Comparison of ENCODE assay signal across 10 cellular contexts in genomic region chr3:11508346-11509174, GRCh38.
DNase-seq lines count a peak whose midpoint lies in the region; ATAC-seq, FAIRE-seq and TF ChIP-seq lines count a peak whose summit lies in the region.
"Had no signal": no experiment of that assay in that cellular context is flagged by ENCODE, and none has a peak within 500 bp of the region (broad histone marks: within the 10 kb centered on the region; RNA-seq: fewer than 3 reads in every experiment).

No MANE protein-coding gene starts in this region.

- no peaks in the 10 kb centered on the region for H3K79me2 ChIP-seq in K562 (ENCODE audit: control insufficient read depth, insufficient read depth, low read length)

- H3K4me2 ChIP-seq in K562 (ENCODE audit: insufficient read depth, low read length) = peak overlapping the region; percentile 8; the same call in 1 of the 2 replicates

- H3K27ac ChIP-seq in K562 (ENCODE audit: extremely low read depth, low read depth, low read length) = peak overlapping the region; percentile 60
- H3K27ac ChIP-seq in layer of hippocampus (ENCODE audit: low read depth, low read length) = peak overlapping the region; percentile 69
- peak overlapping the region; percentile 96 for H3K27ac ChIP-seq in skeletal muscle tissue (ENCODE audit: low read depth, low read length)

- H3K9ac ChIP-seq in K562 (ENCODE audit: insufficient read depth in 1 of 2, low read depth in 2 of 2, low read length in 2 of 2) (peak overlapping the region in 1 of 2 experiments; percentile 17; a peak in 1 of 4 replicates), skeletal muscle tissue (ENCODE audit: low read depth in 1 of 3, low read length in 3 of 3) (peak overlapping the region; percentile 69 to 79 (median 76))

- no peak for DNase-seq in HFFc6
- DNase-seq in K562 (ENCODE audit: extremely low read depth in 1 of 4, low spot score in 3 of 4) = peak in 1 of 4 experiments; percentile 12
- DNase-seq in germinal center (ENCODE audit: low spot score) = no peak
- no peak for DNase-seq in midbrain (lab: John Stamatoyannopoulos, UW)
- no peak for DNase-seq in NCI-H526 (lab: John Stamatoyannopoulos, UW)
- DNase-seq in activated CD8-positive, alpha-beta T cell treated with anti-CD3 and anti-CD28 coated beads, Interleukin-2, amount 10 ng/mL, durations not matched to agents 7 days and 5 days = no peak
- DNase-seq: effector memory CD8-positive, alpha-beta T cell had no signal

- peaks cover 39% of the 10 kb centered on the region for H3K4me1 Mint-ChIP-seq in HFFc6 (ENCODE audit: low read depth)
- peaks cover 5% of the 10 kb centered on the region for H3K4me1 Mint-ChIP-seq in activated CD8-positive, alpha-beta T cell treated with anti-CD3 and anti-CD28 coated beads, Interleukin-2, amount 10 ng/mL, durations not matched to agents 7 days and 5 days (ENCODE audit: low read depth)

- TF ChIP-seq RAD21 in K562 (CRISPR knock-in tag; conservative IDR thresholded peaks at IDR 0.05 in 1 of 2, IDR thresholded peaks at IDR 0.05 in 1 of 2) = no peak

- H2AFZ ChIP-seq in K562 (ENCODE audit: low read depth, low read length) = peak overlapping the region; percentile 76

- H3K9me3 Mint-ChIP-seq in HFFc6 = no peaks in the 10 kb centered on the region
- peaks cover 6% of the 10 kb centered on the region for H3K9me3 Mint-ChIP-seq in activated CD8-positive, alpha-beta T cell treated with anti-CD3 and anti-CD28 coated beads, Interleukin-2, amount 10 ng/mL, durations not matched to agents 7 days and 5 days (ENCODE audit: insufficient read depth)
- H3K9me3 Mint-ChIP-seq: effector memory CD8-positive, alpha-beta T cell had no signal

- no peak for TF ChIP-seq POLR2A in K562 (conservative IDR thresholded peaks at IDR 0.05)

- H3K36me3 Mint-ChIP-seq in HFFc6 (ENCODE audit: low read depth) = peaks cover 10% of the 10 kb centered on the region
- peaks cover 1% of the 10 kb centered on the region for H3K36me3 Mint-ChIP-seq in activated CD8-positive, alpha-beta T cell treated with anti-CD3 and anti-CD28 coated beads, Interleukin-2, amount 10 ng/mL, durations not matched to agents 7 days and 5 days (ENCODE audit: low read depth)

- in situ Hi-C loops in K562 (cut with MboI) = no loop called here

- H3K27me3 Mint-ChIP-seq in HFFc6 (ENCODE audit: insufficient read depth) = no peaks in the 10 kb centered on the region; the same call in 1 of the 2 replicates
- no peaks in the 10 kb centered on the region for H3K27me3 Mint-ChIP-seq in activated CD8-positive, alpha-beta T cell treated with anti-CD3 and anti-CD28 coated beads, Interleukin-2, amount 10 ng/mL, durations not matched to agents 7 days and 5 days (ENCODE audit: low read depth)
- H3K27me3 Mint-ChIP-seq: effector memory CD8-positive, alpha-beta T cell had no signal

- ATAC-seq in K562 = peak; percentile 40
- ATAC-seq in activated CD8-positive, alpha-beta T cell treated with anti-CD3 and anti-CD28 coated beads, Interleukin-2, amount 10 ng/mL, durations not matched to agents 7 days and 5 days = no peak
- ATAC-seq: effector memory CD8-positive, alpha-beta T cell had no signal

- intact Hi-C loops in K562 (cut with micrococcal nuclease) = no loop called here

- no peak overlapping the region for H3K4me3 ChIP-seq in K562
- peak overlapping the region in 1 of 3 donors; percentile 17 for H3K4me3 ChIP-seq in skeletal muscle tissue (ENCODE audit: low read length in 3 of 3)

- peak overlapping the region; percentile 68 for H3K4me3 Mint-ChIP-seq in HFFc6
- no peak overlapping the region for H3K4me3 Mint-ChIP-seq in activated CD8-positive, alpha-beta T cell treated with anti-CD3 and anti-CD28 coated beads, Interleukin-2, amount 10 ng/mL, durations not matched to agents 7 days and 5 days
- H3K4me3 Mint-ChIP-seq: effector memory CD8-positive, alpha-beta T cell had no signal

- no TSS peak for BruUV-seq in K562 (replicated peaks; lab: Mats Ljungman, UMichigan)

- H3K9me3 ChIP-seq in K562 (replicated peaks; ENCODE audit: control insufficient read depth, insufficient read depth, low read depth, low read length) (no peaks in the 10 kb centered on the region), skeletal muscle tissue (ENCODE audit: control insufficient read depth in 3 of 3, low read length in 3 of 3) (no peaks in the 10 kb centered on the region)

- WGBS in K562 (ENCODE audit: insufficient coverage, low coverage, missing lambda C conversion rate) = 58% methylated on average over 5 of the region's 5 CpGs

- H3K27me3 ChIP-seq in K562 (ENCODE audit: control insufficient read depth in 2 of 2, insufficient read depth in 2 of 2, low read length in 2 of 2) = no peaks in the 10 kb centered on the region
- no peaks in the 10 kb centered on the region for H3K27me3 ChIP-seq in layer of hippocampus (ENCODE audit: control insufficient read depth, insufficient read depth, low read length)
- no peaks in the 10 kb centered on the region for H3K27me3 ChIP-seq in skeletal muscle tissue (ENCODE audit: control insufficient read depth in 3 of 3, insufficient read depth in 3 of 3, low read length in 3 of 3)

- H3K4me1 ChIP-seq in K562 (replicated peaks in 1 of 2; ENCODE audit: control insufficient read depth in 2 of 2, insufficient read depth in 2 of 2, low read length in 2 of 2) (peaks cover 9 to 21% of the 10 kb centered on the region in 2 experiments), skeletal muscle tissue (ENCODE audit: control insufficient read depth in 3 of 3, insufficient read depth in 3 of 3, low read length in 3 of 3) (peaks cover 22 to 44% (median 27%) of the 10 kb centered on the region in 3 donors)

- no peaks in the 10 kb centered on the region for H3K9me1 ChIP-seq in K562 (ENCODE audit: control insufficient read depth, insufficient read depth, low read length)

- POLR2A ChIA-PET in K562 (lab: Yijun Ruan, JAX) = interaction anchor here (0.7 to 1.7 kb wide), 4 partner anchors 10 to 1457 kb away, joined by 3 to 6 read pairs (median 6); no protein-coding TSS in a partner anchor
- POLR2A ChIA-PET in activated CD8-positive, alpha-beta T cell treated with anti-CD3 and anti-CD28 coated beads, Interleukin-2, amount 10 ng/mL, durations not matched to agents 7 days and 5 days (lab: Charles Lee) = no interaction called here

- H3K36me3 ChIP-seq in K562 (ENCODE audit: control insufficient read depth, insufficient read depth, low read length) (no peaks in the 10 kb centered on the region), skeletal muscle tissue (ENCODE audit: control insufficient read depth in 3 of 3, insufficient read depth in 3 of 3, low read length in 3 of 3) (no peaks in the 10 kb centered on the region)

- no peak for TF ChIP-seq EP300 in K562 (IDR thresholded peaks at IDR 0.05; ENCODE audit: low read length)

- H3K27ac Mint-ChIP-seq in HFFc6 = peak overlapping the region; percentile 81
- H3K27ac Mint-ChIP-seq in activated CD8-positive, alpha-beta T cell treated with anti-CD3 and anti-CD28 coated beads, Interleukin-2, amount 10 ng/mL, durations not matched to agents 7 days and 5 days = no peak overlapping the region

- no peak for TF ChIP-seq CTCF in HFFc6 (IDR thresholded peaks at IDR 0.05)
- no peak for TF ChIP-seq CTCF in K562 (IDR thresholded peaks at IDR 0.05 in 2 of 3, conservative IDR thresholded peaks at IDR 0.05 in 1 of 3; ENCODE audit: insufficient read depth in 2 of 3, low read depth in 1 of 3, low read length in 3 of 3)

- no peak for FAIRE-seq in K562 (lab: Jason Lieb, UNC)
- FAIRE-seq: keratinocyte had no signal

- no peaks in the 10 kb centered on the region for H4K20me1 ChIP-seq in K562 (replicated peaks; ENCODE audit: control insufficient read depth, insufficient read depth, low read length)

- CTCF ChIA-PET in K562 (lab: Yijun Ruan, JAX; ENCODE audit: low intra/inter-chr PET ratio) = no interaction called here
- CTCF ChIA-PET in activated CD8-positive, alpha-beta T cell treated with anti-CD3 and anti-CD28 coated beads, Interleukin-2, amount 10 ng/mL, durations not matched to agents 7 days and 5 days (lab: Charles Lee) = no interaction called here

TF ChIP-seq in K562, 482 proteins besides CTCF, POLR2A, EP300 and RAD21 (continues in another document):
- TF ChIP-seq ZHX1 (conservative IDR thresholded peaks at IDR 0.05; ENCODE audit: low read length) (no peak), BHLHE40 (IDR thresholded peaks at IDR 0.05; ENCODE audit: low read length) (no peak), ZNF217 (CRISPR knock-in tag; IDR thresholded peaks at IDR 0.05) (no peak), DPF2 (IDR thresholded peaks at IDR 0.05) (no peak), NR4A1 (CRISPR knock-in tag; IDR thresholded peaks at IDR 0.05) (no peak), NR4A1 (tag; IDR thresholded peaks at IDR 0.05) (peak; percentile 38; the same call in 1 of the 2 replicates), ZFX (CRISPR knock-in tag; IDR thresholded peaks at IDR 0.05) (peak; percentile 53), PHF20 (IDR thresholded peaks at IDR 0.05; ENCODE audit: partially characterized antibody) (no peak), ZNF253 (CRISPR knock-in tag; conservative IDR thresholded peaks at IDR 0.05) (no peak), ZNF699 (CRISPR knock-in tag; IDR thresholded peaks at IDR 0.05; ENCODE audit: insufficient replicate concordance) (no peak)
